18 cellular contexts compared by ENCODE assay signal in the genomic region with DNA sequence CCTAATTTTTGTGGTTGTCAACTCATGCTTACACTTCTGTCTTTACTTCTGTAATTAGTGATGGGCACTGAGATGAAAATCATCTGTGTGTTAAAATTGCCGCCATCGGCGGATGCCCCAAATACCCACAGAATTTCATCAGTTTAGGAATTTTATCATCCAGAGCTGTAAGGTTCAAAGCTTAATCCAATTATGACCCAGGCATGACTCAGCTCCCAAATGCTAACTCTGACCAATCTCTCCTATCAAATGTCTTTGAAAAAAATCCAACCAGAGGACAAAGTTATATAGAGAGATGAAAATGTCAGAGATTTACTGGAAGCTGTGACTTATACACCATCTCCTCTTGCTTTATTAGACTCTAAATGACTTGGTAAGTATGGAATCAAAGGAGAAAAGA.
DNase-seq lines count a peak whose midpoint lies in the region; ATAC-seq, FAIRE-seq and TF ChIP-seq lines count a peak whose summit lies in the region.
"Had no signal": no experiment of that assay in that cellular context is flagged by ENCODE, and none has a peak within 500 bp of the region (broad histone marks: within the 10 kb centered on the region; RNA-seq: fewer than 3 reads in every experiment).

No MANE protein-coding gene starts in this region.

- no peaks in the 10 kb centered on the region for H3K9me2 ChIP-seq in GM23338 (ENCODE audit: insufficient read depth)

- H3K4me1 Mint-ChIP-seq in GM23338: no peaks in the 10 kb centered on the region
- H3K4me1 Mint-ChIP-seq: CD14-positive monocyte; CD4-positive, alpha-beta memory T cell had no signal

- DNase-seq in H4 (ENCODE audit: low spot score): peak; percentile 6
- DNase-seq in RPMI7951 (ENCODE audit: low read depth): peak; percentile 59
- DNase-seq in bronchial epithelial cell (ENCODE audit: low read depth): peak; percentile 11
- no peak for DNase-seq in stimulated activated naive CD4-positive, alpha-beta T cell treated with Interleukin-2 at 50 U/mL for 16 hours (lab: John Stamatoyannopoulos, UW)
- no peak for DNase-seq in GM23338 (ENCODE audit: low spot score)
- DNase-seq: CD4-positive, alpha-beta memory T cell; DMS79 treated with DMSO at 0.1 percent for 48 hours; GF-D8; HCEC 1CT; KBM-7 had no signal

- no peak overlapping the region for H3K4me3 Mint-ChIP-seq in GM23338
- H3K4me3 Mint-ChIP-seq: CD14-positive monocyte; CD4-positive, alpha-beta memory T cell; IgD-negative memory B cell had no signal

- no peak for TF ChIP-seq CTCF in bronchial epithelial cell (IDR thresholded peaks at IDR 0.05; ENCODE audit: insufficient read depth, low read length, severe bottlenecking)
- no peak for TF ChIP-seq CTCF in GM23338 (conservative IDR thresholded peaks at IDR 0.05; ENCODE audit: low read depth in 2 of 2)

- H3K27ac ChIP-seq in GM23338 (ENCODE audit: low read depth): no peak overlapping the region
- H3K27ac ChIP-seq: A549, BLaER1 had no signal

- no peaks in the 10 kb centered on the region for H3K36me3 ChIP-seq in bronchial epithelial cell (ENCODE audit: control insufficient read depth, insufficient read depth, low read length)
- H3K36me3 ChIP-seq in GM23338 (ENCODE audit: insufficient read depth): no peaks in the 10 kb centered on the region
- H3K36me3 ChIP-seq: BLaER1 had no signal

- no peaks in the 10 kb centered on the region for H3F3A ChIP-seq in GM23338 (replicated peaks; ENCODE audit: low read depth)

- H3K4me3 ChIP-seq in bronchial epithelial cell (ENCODE audit: low read depth, low read length) (no peak overlapping the region), GM23338 (no peak overlapping the region)
- H3K4me3 ChIP-seq: A549, BLaER1 had no signal

- no peak for ATAC-seq in HG03469 (IDR thresholded peaks at IDR 0.05; ENCODE audit: unreplicated experiment)
- ATAC-seq in GM23338: no peak
- no peak for ATAC-seq in HG02852 (IDR thresholded peaks at IDR 0.05; ENCODE audit: unreplicated experiment)
- ATAC-seq: A549, HepG2 had no signal

- no peaks in the 10 kb centered on the region for H3K9me3 Mint-ChIP-seq in GM23338

- H3K4me2 ChIP-seq in GM23338: no peak overlapping the region
- H3K4me2 ChIP-seq: A549, BLaER1 had no signal

- H3K27me3 ChIP-seq in bronchial epithelial cell (ENCODE audit: control insufficient read depth, insufficient read depth, low read length) (no peaks in the 10 kb centered on the region), GM23338 (ENCODE audit: insufficient read depth) (no peaks in the 10 kb centered on the region)
- H3K27me3 ChIP-seq: BLaER1 had no signal

- no peaks in the 10 kb centered on the region for H3K79me2 ChIP-seq in GM23338 (replicated peaks; ENCODE audit: insufficient read depth)

- H2AFZ ChIP-seq in GM23338: no peak overlapping the region

- no peak overlapping the region for H3K27ac Mint-ChIP-seq in GM23338
- H3K27ac Mint-ChIP-seq: CD14-positive monocyte; CD4-positive, alpha-beta memory T cell; IgD-negative memory B cell had no signal

- no peaks in the 10 kb centered on the region for H3K27me3 Mint-ChIP-seq in GM23338 (ENCODE audit: insufficient read depth, low read depth, poor library complexity)
- H3K27me3 Mint-ChIP-seq: CD4-positive, alpha-beta memory T cell; IgD-negative memory B cell had no signal

- no peak for FAIRE-seq in bronchial epithelial cell (lab: Jason Lieb, UNC)
- FAIRE-seq: A549, H54, HepG2 had no signal

- H4K20me1 ChIP-seq in GM23338 (replicated peaks; ENCODE audit: insufficient read depth): no peaks in the 10 kb centered on the region
- H4K20me1 ChIP-seq: BLaER1 had no signal

- H3K36me3 Mint-ChIP-seq in GM23338 (ENCODE audit: low read depth): no peaks in the 10 kb centered on the region
- H3K36me3 Mint-ChIP-seq: CD14-positive monocyte; CD4-positive, alpha-beta memory T cell had no signal

- H3K4me1 ChIP-seq in GM23338 (ENCODE audit: insufficient read depth): no peaks in the 10 kb centered on the region
- H3K4me1 ChIP-seq: BLaER1 had no signal

TF ChIP-seq in GM23338, 12 proteins besides CTCF, POLR2A, EP300 and RAD21:
- TF ChIP-seq POLR2AphosphoS5 (IDR thresholded peaks at IDR 0.05; ENCODE audit: low read depth) (no peak), CREB1 (CRISPR knock-in tag; IDR thresholded peaks at IDR 0.05; ENCODE audit: low read depth) (no peak), STAT1 (IDR thresholded peaks at IDR 0.05; ENCODE audit: unreplicated experiment) (no peak), JUNB (IDR thresholded peaks at IDR 0.05; ENCODE audit: unreplicated experiment) (no peak), ZNF114 (CRISPR knock-in tag; IDR thresholded peaks at IDR 0.05) (no peak), EZH2phosphoT487 (IDR thresholded peaks at IDR 0.05; ENCODE audit: unreplicated experiment) (no peak), EZH2 (IDR thresholded peaks at IDR 0.05; ENCODE audit: low read depth, unreplicated experiment) (no peak), NANOG (IDR thresholded peaks at IDR 0.05; ENCODE audit: borderline replicate concordance) (no peak)
- TF ChIP-seq, protein P1, sequence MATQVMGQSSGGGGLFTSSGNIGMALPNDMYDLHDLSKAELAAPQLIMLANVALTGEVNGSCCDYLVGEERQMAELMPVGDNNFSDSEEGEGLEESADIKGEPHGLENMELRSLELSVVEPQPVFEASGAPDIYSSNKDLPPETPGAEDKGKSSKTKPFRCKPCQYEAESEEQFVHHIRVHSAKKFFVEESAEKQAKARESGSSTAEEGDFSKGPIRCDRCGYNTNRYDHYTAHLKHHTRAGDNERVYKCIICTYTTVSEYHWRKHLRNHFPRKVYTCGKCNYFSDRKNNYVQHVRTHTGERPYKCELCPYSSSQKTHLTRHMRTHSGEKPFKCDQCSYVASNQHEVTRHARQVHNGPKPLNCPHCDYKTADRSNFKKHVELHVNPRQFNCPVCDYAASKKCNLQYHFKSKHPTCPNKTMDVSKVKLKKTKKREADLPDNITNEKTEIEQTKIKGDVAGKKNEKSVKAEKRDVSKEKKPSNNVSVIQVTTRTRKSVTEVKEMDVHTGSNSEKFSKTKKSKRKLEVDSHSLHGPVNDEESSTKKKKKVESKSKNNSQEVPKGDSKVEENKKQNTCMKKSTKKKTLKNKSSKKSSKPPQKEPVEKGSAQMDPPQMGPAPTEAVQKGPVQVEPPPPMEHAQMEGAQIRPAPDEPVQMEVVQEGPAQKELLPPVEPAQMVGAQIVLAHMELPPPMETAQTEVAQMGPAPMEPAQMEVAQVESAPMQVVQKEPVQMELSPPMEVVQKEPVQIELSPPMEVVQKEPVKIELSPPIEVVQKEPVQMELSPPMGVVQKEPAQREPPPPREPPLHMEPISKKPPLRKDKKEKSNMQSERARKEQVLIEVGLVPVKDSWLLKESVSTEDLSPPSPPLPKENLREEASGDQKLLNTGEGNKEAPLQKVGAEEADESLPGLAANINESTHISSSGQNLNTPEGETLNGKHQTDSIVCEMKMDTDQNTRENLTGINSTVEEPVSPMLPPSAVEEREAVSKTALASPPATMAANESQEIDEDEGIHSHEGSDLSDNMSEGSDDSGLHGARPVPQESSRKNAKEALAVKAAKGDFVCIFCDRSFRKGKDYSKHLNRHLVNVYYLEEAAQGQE (IDR thresholded peaks at IDR 0.05; ENCODE audit: unreplicated experiment): no peak
- TF ChIP-seq, protein P2, sequence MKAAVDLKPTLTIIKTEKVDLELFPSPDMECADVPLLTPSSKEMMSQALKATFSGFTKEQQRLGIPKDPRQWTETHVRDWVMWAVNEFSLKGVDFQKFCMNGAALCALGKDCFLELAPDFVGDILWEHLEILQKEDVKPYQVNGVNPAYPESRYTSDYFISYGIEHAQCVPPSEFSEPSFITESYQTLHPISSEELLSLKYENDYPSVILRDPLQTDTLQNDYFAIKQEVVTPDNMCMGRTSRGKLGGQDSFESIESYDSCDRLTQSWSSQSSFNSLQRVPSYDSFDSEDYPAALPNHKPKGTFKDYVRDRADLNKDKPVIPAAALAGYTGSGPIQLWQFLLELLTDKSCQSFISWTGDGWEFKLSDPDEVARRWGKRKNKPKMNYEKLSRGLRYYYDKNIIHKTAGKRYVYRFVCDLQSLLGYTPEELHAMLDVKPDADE (IDR thresholded peaks at IDR 0.05): no peak

Comparison
In these comparisons a context has a peak if more than half of its experiments do, and no peak if none do; other contexts are left out.
1. DNase-seq: peak in H4 (single experiment), RPMI7951 (single experiment) and bronchial epithelial cell (single experiment); none in stimulated activated naive CD4-positive, alpha-beta T cell treated with Interleukin-2 at 50 U/mL for 16 hours (single experiment) and GM23338 (single experiment).